19 cellular contexts compared by ENCODE assay signal in genomic region chr20:57501461-57502330, GRCh38. TPM values are rescaled to one million over a fixed set of nuclear protein-coding genes. Genes with fewer than 3 reads are reported as not detected.
A peak's percentile ranks its signal among the peaks of the same experiment; 100 is the strongest.
DNase-seq lines count a peak whose midpoint lies in the region; ATAC-seq and TF ChIP-seq lines count a peak whose summit lies in the region.
"Had no signal": no experiment of that assay in that cellular context is flagged by ENCODE, and none has a peak within 500 bp of the region (broad histone marks: within the 10 kb centered on the region; RNA-seq: fewer than 3 reads in every experiment).

No MANE protein-coding gene starts in this region.

- ATAC-seq in GM19395 (IDR thresholded peaks at IDR 0.05; ENCODE audit: unreplicated experiment) (no peak), left lobe of liver (no peak)

- no peak overlapping the region for H3K27ac Mint-ChIP-seq in HFFc6
- H3K27ac Mint-ChIP-seq in neural progenitor cell = peak overlapping the region; percentile 87
- H3K27ac Mint-ChIP-seq: activated CD4-positive, alpha-beta memory T cell treated with anti-CD3 and anti-CD28 coated beads for 36 hours had no signal

- no peaks in the 10 kb centered on the region for H3K9me3 ChIP-seq in WERI-Rb-1 (ENCODE audit: severe bottlenecking)
- no peaks in the 10 kb centered on the region for H3K9me3 ChIP-seq in neural progenitor cell (ENCODE audit: low read depth)

- H3K4me2 ChIP-seq in neural progenitor cell = peak overlapping the region; percentile 21
- H3K4me2 ChIP-seq: hepatocyte had no signal

- H4K20me1 ChIP-seq in neural progenitor cell (ENCODE audit: low read depth) = no peaks in the 10 kb centered on the region

- no peaks in the 10 kb centered on the region for H3K9me3 Mint-ChIP-seq in HFFc6
- no peaks in the 10 kb centered on the region for H3K9me3 Mint-ChIP-seq in neural progenitor cell
- H3K9me3 Mint-ChIP-seq: activated CD4-positive, alpha-beta memory T cell treated with anti-CD3 and anti-CD28 coated beads for 36 hours had no signal

- no peak overlapping the region for H2AFZ ChIP-seq in neural progenitor cell (replicated peaks)
- H2AFZ ChIP-seq: hepatocyte had no signal

- DNase-seq in COLO668 (lab: John Stamatoyannopoulos, UW; ENCODE audit: unreplicated experiment) = peak; percentile 27
- peak; percentile 28 for DNase-seq in HFFc6
- DNase-seq in WERI-Rb-1 = peak; percentile 60
- peak; percentile 41 for DNase-seq in neural progenitor cell (ENCODE audit: low spot score)
- DNase-seq in superior temporal gyrus (ENCODE audit: extremely low spot score) = no peak
- DNase-seq in left lobe of liver (ENCODE audit: low spot score) = no peak
- no peak for DNase-seq in stimulated activated CD4-positive, alpha-beta T cell treated with anti-CD3 and anti-CD28 coated beads, Interleukin-4, amount 100 ng/mL, for 24 hours
- DNase-seq: activated CD4-positive, alpha-beta memory T cell treated with anti-CD3 and anti-CD28 coated beads for 36 hours; activated effector memory CD4-positive, alpha-beta T cell treated with Interleukin-2 at 50 U/mL for 16 hours; central memory CD4-positive, alpha-beta T cell; COR-L47; MV-4-11; RPMI8226; small intestine; T1000 had no signal

- H3K27ac ChIP-seq in WERI-Rb-1 = 0 out of 2 replicates have a peak overlapping the region, but pooled peaks have one; percentile 21
- no peak overlapping the region for H3K27ac ChIP-seq in neural progenitor cell
- H3K27ac ChIP-seq: hepatocyte had no signal

- H3K27me3 Mint-ChIP-seq in HFFc6 (ENCODE audit: insufficient read depth) (peaks cover 13% of the 10 kb centered on the region), neural progenitor cell (ENCODE audit: insufficient read depth, low read depth) (peaks cover 16% of the 10 kb centered on the region)

- no peaks in the 10 kb centered on the region for H3K79me2 ChIP-seq in neural progenitor cell (ENCODE audit: low read depth)
- H3K79me2 ChIP-seq: hepatocyte had no signal

- H3K4me1 Mint-ChIP-seq in HFFc6 (ENCODE audit: low read depth) (peaks cover 22% of the 10 kb centered on the region), neural progenitor cell (peaks cover 49% of the 10 kb centered on the region)

- no peaks in the 10 kb centered on the region for H3K27me3 ChIP-seq in WERI-Rb-1 (ENCODE audit: insufficient read depth, low read depth, severe bottlenecking)
- H3K27me3 ChIP-seq in neural progenitor cell = peaks cover 11% of the 10 kb centered on the region

- no peak overlapping the region for H3K4me3 ChIP-seq in WERI-Rb-1 (ENCODE audit: low read depth, low read length)
- no peak overlapping the region for H3K4me3 ChIP-seq in neural progenitor cell
- H3K4me3 ChIP-seq: hepatocyte had no signal

- H3K36me3 Mint-ChIP-seq in HFFc6 (ENCODE audit: low read depth) (no peaks in the 10 kb centered on the region), neural progenitor cell (no peaks in the 10 kb centered on the region)
- H3K36me3 Mint-ChIP-seq: activated CD4-positive, alpha-beta memory T cell treated with anti-CD3 and anti-CD28 coated beads for 36 hours had no signal

- H3K36me3 ChIP-seq in WERI-Rb-1 (no peaks in the 10 kb centered on the region), neural progenitor cell (no peaks in the 10 kb centered on the region)

- peaks cover 44% of the 10 kb centered on the region for H3K4me1 ChIP-seq in neural progenitor cell

- H3K9ac ChIP-seq in neural progenitor cell = no peak overlapping the region

- peaks cover 21% of the 10 kb centered on the region for H3F3A ChIP-seq in neural progenitor cell (ENCODE audit: low read depth)

- no peak overlapping the region for H3K4me3 Mint-ChIP-seq in HFFc6
- peak overlapping the region; percentile 31 for H3K4me3 Mint-ChIP-seq in neural progenitor cell
- H3K4me3 Mint-ChIP-seq: activated CD4-positive, alpha-beta memory T cell treated with anti-CD3 and anti-CD28 coated beads for 36 hours had no signal

- TF ChIP-seq CTCF in HFFc6 (IDR thresholded peaks at IDR 0.05) (no peak), WERI-Rb-1 (IDR thresholded peaks at IDR 0.05; ENCODE audit: low read depth, low read length) (peak; percentile 30), neural progenitor cell (IDR thresholded peaks at IDR 0.05) (no peak)

RNA-seq across cellular contexts. Expression of gene CTCFL, which starts 23.2 kb away (rescaled TPM):
- not detected for total RNA-seq in HFFc6 (2021; fragmentation: NEBNext Ultra II Directional; extraction: Animal tissue kit (Norgen Biotek cat#: 25700))
- total RNA-seq in neural progenitor cell (ENCODE audit: low replicate concordance) = 0.34 TPM in 1 of 2 replicates, not detected in the other
- total RNA-seq in left lobe of liver = 0.15 TPM
- total RNA-seq: activated CD4-positive, alpha-beta memory T cell treated with anti-CD3 and anti-CD28 coated beads for 36 hours; hepatocyte; lower leg skin had no signal

RNA-seq across cellular contexts. Expression of gene PCK1, which starts 59.2 kb away (rescaled TPM):
- not detected for total RNA-seq in HFFc6 (2021; fragmentation: NEBNext Ultra II Directional; extraction: Animal tissue kit (Norgen Biotek cat#: 25700))
- total RNA-seq in neural progenitor cell (ENCODE audit: low replicate concordance) (not detected in 2 replicates), left lobe of liver (1,004 TPM)
- total RNA-seq: activated CD4-positive, alpha-beta memory T cell treated with anti-CD3 and anti-CD28 coated beads for 36 hours; epithelial cell of proximal tubule had no signal

Comparison
In these comparisons a context has a peak if more than half of its experiments do, and no peak if none do; other contexts are left out.
1. DNase-seq: peak in COLO668 (single experiment), HFFc6 (single experiment), WERI-Rb-1 (single experiment) and neural progenitor cell (single experiment); none in superior temporal gyrus (single experiment), left lobe of liver (single experiment) and stimulated activated CD4-positive, alpha-beta T cell treated with anti-CD3 and anti-CD28 coated beads, Interleukin-4, amount 100 ng/mL, for 24 hours (single experiment).
2. RNA of gene PCK1, which starts 59.2 kb away (total RNA-seq): 1,004 TPM in left lobe of liver (single experiment); not detected in HFFc6 and not detected in neural progenitor cell; every median in the first group is over 1,000 times any median in the second.